8 cellular contexts compared by ENCODE assay signal in genomic region chrX:53683556-53684414, GRCh38. TPM values are rescaled to one million over a fixed set of nuclear protein-coding genes. Genes with fewer than 3 reads are reported as not detected.
DNase-seq lines count a peak whose midpoint lies in the region; ATAC-seq and TF ChIP-seq lines count a peak whose summit lies in the region.

No MANE protein-coding gene starts in this region.

- peaks cover 2 to 44% (median 29%) of the 10 kb centered on the region in 6 donors for H3K4me1 ChIP-seq in spleen

- H3K4me3 ChIP-seq in AG09309 (ENCODE audit: control insufficient read depth, low read depth, low read length) (peak overlapping the region; percentile 68), spleen (peak overlapping the region; percentile 40 to 83 (median 54))

- WGBS in spleen, 5 donors: 0 to 58% (median 1%) methylated on average over 48 to 80 of the region's 80 CpGs

- peak in 1 of 3 donors; percentile 26 for TF ChIP-seq POLR2A in spleen (IDR thresholded peaks at IDR 0.05)

- ATAC-seq in GM19035 (IDR thresholded peaks at IDR 0.05; ENCODE audit: unreplicated experiment): peak; percentile 71
- ATAC-seq in HG03342 (IDR thresholded peaks at IDR 0.05; ENCODE audit: unreplicated experiment): peak; percentile 67

- H3K27ac ChIP-seq in spleen: peak overlapping the region; percentile 76 to 94 (median 90)

- intact Hi-C loops in spleen (cut with DNase I; ENCODE audit: low total_unique reads): no loop called here

- H3K36me3 ChIP-seq in spleen: peaks cover 0 to 31% (median 9%) of the 10 kb centered on the region in 6 donors

- DNase-seq in AG09309 (ENCODE audit: low read depth) (peak; percentile 94), NCI-H345 treated with DMSO at 0.1 percent for 48 hours (lab: John Stamatoyannopoulos, UW; ENCODE audit: unreplicated experiment) (peak; percentile 96), cerebellar cortex (ENCODE audit: low spot score) (peak; percentile 99), iris pigment epithelial cell (ENCODE audit: low read depth) (peak; percentile 95), spleen (peak; percentile 94)
- peak; percentile 81 for DNase-seq in activated CD4-positive, CD25-positive, alpha-beta regulatory T cell treated with anti-CD3 and anti-CD28 coated beads, Interleukin-2, amount 50 U/mL, for 16 hours (ENCODE audit: low read depth, low spot score)

- TF ChIP-seq CTCF in AG09309 (IDR thresholded peaks at IDR 0.05; ENCODE audit: control insufficient read depth, insufficient read depth, low read depth, low read length, missing control alignments): no peak
- peak in 4 of 11 experiments; percentile 22 to 56 (median 44) for TF ChIP-seq CTCF in spleen (IDR thresholded peaks at IDR 0.05 in 8 of 11, conservative IDR thresholded peaks at IDR 0.05 in 3 of 11)

- H3K27me3 ChIP-seq in spleen (replicated peaks in 1 of 7): no peaks in the 10 kb centered on the region

- peaks cover 0 to 3% (median 0%) of the 10 kb centered on the region in 8 donors for H3K9me3 ChIP-seq in spleen

RNA-seq across cellular contexts. Expression of gene HUWE1, which starts 2.7 kb away (rescaled TPM):
- total RNA-seq in spleen: 100 to 1,000 TPM; 122 to 204 (median 164) TPM
- polyA plus RNA-seq in spleen: 10 to 100 TPM; 19.1 to 27.0 (median 19.2) TPM

Comparison
In these comparisons a context has a peak if more than half of its experiments do, and no peak if none do; other contexts are left out.
1. Peak in every context shown above with its lines: DNase-seq, ATAC-seq, H3K4me3 ChIP-seq and H3K27ac ChIP-seq.